ENCODE assay signal across 13 cellular contexts in the genomic region with DNA sequence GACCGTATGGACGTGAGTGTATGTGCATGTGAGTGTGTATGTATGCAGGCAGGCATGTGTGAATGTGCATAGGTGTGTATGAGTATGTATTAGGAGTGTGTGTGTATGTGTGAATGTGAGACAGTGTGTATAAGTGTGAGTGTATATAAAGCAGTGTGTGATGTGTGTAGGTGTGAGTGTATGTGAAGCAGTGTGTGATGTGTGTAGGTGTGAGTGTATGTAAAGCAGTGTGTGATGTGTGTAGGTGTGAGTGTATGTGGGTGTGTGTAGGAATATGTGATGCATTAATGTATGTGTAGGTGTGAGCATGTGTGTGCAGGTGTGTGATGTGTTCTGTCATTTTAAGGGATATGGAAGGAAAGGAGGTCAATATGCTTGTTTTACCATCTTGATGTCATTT.
DNase-seq lines count a peak whose midpoint lies in the region; TF ChIP-seq lines count a peak whose summit lies in the region.
"Had no signal": no experiment of that assay in that cellular context is flagged by ENCODE, and none has a peak within 500 bp of the region (broad histone marks: within the 10 kb centered on the region; RNA-seq: fewer than 3 reads in every experiment).

No MANE protein-coding gene starts in this region.

- H3K27ac Mint-ChIP-seq in activated T-helper 1 cell treated with anti-CD3 and anti-CD28 coated beads, Interleukin-12 subunit alpha, Interleukin-12 subunit beta, Interleukin-2, Interleukin-4 antibody, amounts not matched to agents 30 ng/mL and 10 ng/mL and 1 ng/mL, durations not matched to agents 14 hours and 24 hours and 36 hours = peak overlapping the region; percentile 0
- H3K27ac Mint-ChIP-seq in endodermal cell (no peak overlapping the region), endothelial cell (ENCODE audit: unreplicated experiment) (no peak overlapping the region)
- H3K27ac Mint-ChIP-seq: B cell; CD4-positive, alpha-beta T cell had no signal

- 92 to 97% methylated on average over 2 of the region's 2 CpGs for WGBS in endodermal cell (ENCODE audit: insufficient coverage in 1 of 2, insufficient read length in 1 of 2), 2 experiments

- H3K4me1 ChIP-seq in right atrium auricular region = peaks cover 0 to 19% of the 10 kb centered on the region in 2 donors
- H3K4me1 ChIP-seq in endodermal cell (ENCODE audit: control insufficient read depth, insufficient read depth, low read length) = peaks cover 3% of the 10 kb centered on the region

- H3K4me3 ChIP-seq in right atrium auricular region (no peak overlapping the region), endodermal cell (ENCODE audit: low read length) (no peak overlapping the region)

- H3K36me3 Mint-ChIP-seq in activated T-helper 1 cell treated with anti-CD3 and anti-CD28 coated beads, Interleukin-12 subunit alpha, Interleukin-12 subunit beta, Interleukin-2, Interleukin-4 antibody, amounts not matched to agents 30 ng/mL and 10 ng/mL and 1 ng/mL, durations not matched to agents 14 hours and 24 hours and 36 hours (ENCODE audit: low read depth) = peaks cover 2% of the 10 kb centered on the region
- no peaks in the 10 kb centered on the region for H3K36me3 Mint-ChIP-seq in endodermal cell (ENCODE audit: low read depth)
- no peaks in the 10 kb centered on the region for H3K36me3 Mint-ChIP-seq in endothelial cell (ENCODE audit: low read depth, unreplicated experiment)

- no peaks in the 10 kb centered on the region for H3K9me3 Mint-ChIP-seq in activated T-helper 1 cell treated with anti-CD3 and anti-CD28 coated beads, Interleukin-12 subunit alpha, Interleukin-12 subunit beta, Interleukin-2, Interleukin-4 antibody, amounts not matched to agents 30 ng/mL and 10 ng/mL and 1 ng/mL, durations not matched to agents 14 hours and 24 hours and 36 hours
- H3K9me3 Mint-ChIP-seq in endodermal cell (no peaks in the 10 kb centered on the region), endothelial cell (ENCODE audit: unreplicated experiment) (no peaks in the 10 kb centered on the region)
- H3K9me3 Mint-ChIP-seq: CD4-positive, alpha-beta T cell had no signal

- peaks cover 38% of the 10 kb centered on the region for H3K4me1 Mint-ChIP-seq in activated T-helper 1 cell treated with anti-CD3 and anti-CD28 coated beads, Interleukin-12 subunit alpha, Interleukin-12 subunit beta, Interleukin-2, Interleukin-4 antibody, amounts not matched to agents 30 ng/mL and 10 ng/mL and 1 ng/mL, durations not matched to agents 14 hours and 24 hours and 36 hours (ENCODE audit: low read depth)
- H3K4me1 Mint-ChIP-seq in endodermal cell (peaks cover 21% of the 10 kb centered on the region), endothelial cell (ENCODE audit: unreplicated experiment) (peaks cover 26% of the 10 kb centered on the region)

- no peak overlapping the region for H3K27ac ChIP-seq in right atrium auricular region
- no peak overlapping the region for H3K27ac ChIP-seq in endodermal cell (ENCODE audit: low read depth, low read length)
- H3K27ac ChIP-seq: HL-60 had no signal

- DNase-seq in right atrium auricular region (ENCODE audit: low spot score) (peak; percentile 1), cardiac septum (ENCODE audit: low spot score) (no peak), endodermal cell (peak; percentile 13), endothelial cell (ENCODE audit: low spot score) (no peak), NCI-H1436 (lab: John Stamatoyannopoulos, UW) (no peak), NCI-H1694 (lab: John Stamatoyannopoulos, UW) (no peak)
- DNase-seq in activated T-helper 1 cell treated with anti-CD3 and anti-CD28 coated beads, Interleukin-12 subunit alpha, Interleukin-12 subunit beta, Interleukin-2, Interleukin-4 antibody, amounts not matched to agents 30 ng/mL and 10 ng/mL and 1 ng/mL, durations not matched to agents 14 hours and 24 hours and 36 hours (ENCODE audit: low spot score) = no peak
- DNase-seq: C1 segment of cervical spinal cord; CD4-positive, alpha-beta T cell; DMS79; KBM-7 had no signal

- H3K9me3 ChIP-seq in right atrium auricular region = no peaks in the 10 kb centered on the region
- no peaks in the 10 kb centered on the region for H3K9me3 ChIP-seq in endodermal cell (ENCODE audit: control insufficient read depth, low read length)

- no peaks in the 10 kb centered on the region for H3K36me3 ChIP-seq in right atrium auricular region
- H3K36me3 ChIP-seq in endodermal cell (ENCODE audit: control insufficient read depth, insufficient read depth, low read length) = no peaks in the 10 kb centered on the region

- intact Hi-C loops in cardiac septum (cut with DNase I) = no loop called here
- intact Hi-C loops in activated T-helper 1 cell treated with anti-CD3 and anti-CD28 coated beads, Interleukin-12 subunit alpha, Interleukin-12 subunit beta, Interleukin-2, Interleukin-4 antibody, amounts not matched to agents 30 ng/mL and 10 ng/mL and 1 ng/mL, durations not matched to agents 14 hours and 24 hours and 36 hours (cut with micrococcal nuclease) = no loop called here

- H3K27me3 ChIP-seq in right atrium auricular region = no peaks in the 10 kb centered on the region
- H3K27me3 ChIP-seq in endodermal cell (ENCODE audit: control insufficient read depth, insufficient read depth, low read length, poor library complexity, severe bottlenecking) = no peaks in the 10 kb centered on the region

- H3K27me3 Mint-ChIP-seq in activated T-helper 1 cell treated with anti-CD3 and anti-CD28 coated beads, Interleukin-12 subunit alpha, Interleukin-12 subunit beta, Interleukin-2, Interleukin-4 antibody, amounts not matched to agents 30 ng/mL and 10 ng/mL and 1 ng/mL, durations not matched to agents 14 hours and 24 hours and 36 hours (ENCODE audit: insufficient read depth) = peaks cover 3% of the 10 kb centered on the region
- peaks cover 2% of the 10 kb centered on the region for H3K27me3 Mint-ChIP-seq in endodermal cell (ENCODE audit: insufficient read depth)
- peaks cover 8% of the 10 kb centered on the region for H3K27me3 Mint-ChIP-seq in endothelial cell (ENCODE audit: unreplicated experiment)
- H3K27me3 Mint-ChIP-seq: B cell; CD4-positive, alpha-beta T cell had no signal

- no peak overlapping the region for H3K4me3 Mint-ChIP-seq in activated T-helper 1 cell treated with anti-CD3 and anti-CD28 coated beads, Interleukin-12 subunit alpha, Interleukin-12 subunit beta, Interleukin-2, Interleukin-4 antibody, amounts not matched to agents 30 ng/mL and 10 ng/mL and 1 ng/mL, durations not matched to agents 14 hours and 24 hours and 36 hours
- H3K4me3 Mint-ChIP-seq in endodermal cell (no peak overlapping the region), endothelial cell (ENCODE audit: unreplicated experiment) (no peak overlapping the region)
- H3K4me3 Mint-ChIP-seq: B cell; CD4-positive, alpha-beta T cell had no signal

- no peak overlapping the region for H3K9ac ChIP-seq in endodermal cell (ENCODE audit: extremely low read depth, low read length, poor library complexity, severe bottlenecking)

- no peak for TF ChIP-seq CTCF in right atrium auricular region (IDR thresholded peaks at IDR 0.05)
- no peak for TF ChIP-seq CTCF in endodermal cell (conservative IDR thresholded peaks at IDR 0.05)
- no peak for TF ChIP-seq CTCF in endothelial cell (IDR thresholded peaks at IDR 0.05; ENCODE audit: unreplicated experiment)

Comparison
In these comparisons a context has a peak if more than half of its experiments do, and no peak if none do; other contexts are left out.
1. DNase-seq: peak in right atrium auricular region (single experiment) and endodermal cell (single experiment); none in cardiac septum (single experiment), activated T-helper 1 cell treated with anti-CD3 and anti-CD28 coated beads, Interleukin-12 subunit alpha, Interleukin-12 subunit beta, Interleukin-2, Interleukin-4 antibody, amounts not matched to agents 30 ng/mL and 10 ng/mL and 1 ng/mL, durations not matched to agents 14 hours and 24 hours and 36 hours (single experiment), endothelial cell (single experiment), NCI-H1436 (single experiment) and NCI-H1694 (single experiment).